Comparison of ENCODE assay signal across 8 cellular contexts in the genomic region with DNA sequence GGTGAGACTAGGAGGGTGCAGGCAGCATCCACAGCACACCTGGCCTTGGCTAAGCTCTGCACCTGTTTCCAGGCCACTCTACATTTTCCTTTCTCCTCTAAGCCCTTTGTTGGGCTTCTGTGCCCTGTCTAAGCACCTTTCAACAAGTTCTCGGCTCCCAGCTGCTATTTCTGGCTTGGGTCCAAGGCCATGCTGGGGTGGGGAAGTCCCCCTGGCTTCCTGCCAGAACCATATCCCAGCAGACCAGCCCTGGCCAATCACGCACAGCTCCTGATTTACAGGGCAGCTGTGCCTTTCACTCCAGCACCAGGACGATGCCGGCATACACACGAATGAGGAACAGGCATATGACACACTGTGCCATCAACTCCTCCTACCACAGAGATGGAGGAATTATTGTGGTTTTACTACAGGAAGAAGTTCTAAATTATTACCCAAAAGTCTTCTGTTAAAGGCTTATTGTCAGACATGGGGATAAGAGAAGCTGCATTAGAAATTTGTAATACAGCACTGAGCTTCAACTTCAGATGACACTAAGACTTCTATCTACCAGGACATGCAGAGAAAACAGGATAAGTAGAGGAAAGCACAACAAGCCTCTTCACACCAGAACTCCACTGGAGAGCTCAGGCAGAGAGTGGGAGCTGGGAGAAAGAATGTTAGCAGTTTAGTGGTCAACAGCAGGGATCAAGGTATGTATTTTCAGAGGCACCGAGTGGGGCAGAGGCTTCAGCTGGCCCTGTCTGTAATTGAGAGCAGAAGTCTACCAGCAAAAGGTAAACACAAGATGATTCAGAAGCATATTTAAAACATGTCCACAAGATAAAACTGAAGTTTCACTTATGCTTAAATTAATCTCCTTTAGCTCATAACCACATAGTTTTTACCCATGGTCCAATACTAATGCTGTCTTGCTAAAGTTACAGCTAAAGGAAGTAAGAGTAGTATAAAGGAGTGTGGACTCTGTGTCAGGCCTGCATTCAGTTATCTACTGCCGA. TPM values are rescaled to one million over a fixed set of nuclear protein-coding genes. Genes with fewer than 3 reads are reported as not detected.
DNase-seq lines count a peak whose midpoint lies in the region; ATAC-seq, FAIRE-seq and TF ChIP-seq lines count a peak whose summit lies in the region.

No MANE protein-coding gene starts in this region.

- DNase-seq in Caki2 (ENCODE audit: low read depth) (peak; percentile 92), HCEC 1CT (peak; percentile 20), NCI-H1694 (lab: John Stamatoyannopoulos, UW) (peak; percentile 100), T-helper 9 cell (peak; percentile 79), astrocyte of the spinal cord (ENCODE audit: low read depth, low spot score) (peak; percentile 84), WTC11 (ENCODE audit: low spot score) (no peak)
- peak; percentile 57 to 64 for DNase-seq in stimulated activated CD4-positive, alpha-beta T cell treated with anti-CD3 and anti-CD28 coated beads, Interleukin-15, amount 100 ng/mL, for 48 hours (ENCODE audit: low read depth in 2 of 2)

- peak; percentile 76 for FAIRE-seq in islet of Langerhans (lab: Jason Lieb, UNC)

- no peaks in the 10 kb centered on the region for H3K9me3 Mint-ChIP-seq in WTC11

- H3K4me3 Mint-ChIP-seq in WTC11: no peak overlapping the region

- no peaks in the 10 kb centered on the region for H3K4me1 Mint-ChIP-seq in WTC11

- in situ Hi-C loops in Caki2 (cut with HindIII; ENCODE audit: low pct_unique_long_range_greater_than_20kb, low sequenced_read_pairs) (no loop called here), astrocyte of the spinal cord (cut with HindIII; ENCODE audit: low sequenced_read_pairs) (no loop called here)

- TF ChIP-seq CTCF in astrocyte of the spinal cord (IDR thresholded peaks at IDR 0.05; ENCODE audit: low read depth, low read length) (no peak), WTC11 (IDR thresholded peaks at IDR 0.05) (no peak)

- peaks cover 71% of the 10 kb centered on the region for H3K36me3 Mint-ChIP-seq in WTC11

- H3K27ac Mint-ChIP-seq in WTC11: no peak overlapping the region; the same call in 1 of the 2 replicates

- H3K4me3 ChIP-seq in astrocyte of the spinal cord (ENCODE audit: low read depth, low read length): no peak overlapping the region

- POLR2A ChIA-PET in WTC11 (lab: Charles Lee): no interaction called here

- H3K27me3 Mint-ChIP-seq in WTC11 (ENCODE audit: low read depth): no peaks in the 10 kb centered on the region

- no peak for ATAC-seq in WTC11

- CTCF ChIA-PET in WTC11 (lab: Charles Lee): interaction anchor here (1.0 to 2.4 kb wide), 4 partner anchors 29 to 187 kb away, joined by 3 to 14 read pairs (median 6); a partner anchor contains a TSS

TF ChIP-seq in WTC11, 78 proteins besides CTCF, POLR2A, EP300 and RAD21:
- TF ChIP-seq EMX1 (CRISPR knock-in tag; IDR thresholded peaks at IDR 0.05) (no peak), SMAD4 (CRISPR knock-in tag; IDR thresholded peaks at IDR 0.05) (no peak), JAZF1 (CRISPR knock-in tag; IDR thresholded peaks at IDR 0.05) (no peak), ZNF121 (CRISPR knock-in tag; IDR thresholded peaks at IDR 0.05) (no peak), FOXJ3 (CRISPR knock-in tag; IDR thresholded peaks at IDR 0.05; ENCODE audit: borderline replicate concordance) (no peak), HMGA2 (CRISPR knock-in tag; IDR thresholded peaks at IDR 0.05) (no peak), ESRRA (CRISPR knock-in tag; IDR thresholded peaks at IDR 0.05; ENCODE audit: borderline replicate concordance) (no peak), RELA (CRISPR knock-in tag; IDR thresholded peaks at IDR 0.05; ENCODE audit: borderline replicate concordance) (no peak)
- TF ChIP-seq, protein P1, sequence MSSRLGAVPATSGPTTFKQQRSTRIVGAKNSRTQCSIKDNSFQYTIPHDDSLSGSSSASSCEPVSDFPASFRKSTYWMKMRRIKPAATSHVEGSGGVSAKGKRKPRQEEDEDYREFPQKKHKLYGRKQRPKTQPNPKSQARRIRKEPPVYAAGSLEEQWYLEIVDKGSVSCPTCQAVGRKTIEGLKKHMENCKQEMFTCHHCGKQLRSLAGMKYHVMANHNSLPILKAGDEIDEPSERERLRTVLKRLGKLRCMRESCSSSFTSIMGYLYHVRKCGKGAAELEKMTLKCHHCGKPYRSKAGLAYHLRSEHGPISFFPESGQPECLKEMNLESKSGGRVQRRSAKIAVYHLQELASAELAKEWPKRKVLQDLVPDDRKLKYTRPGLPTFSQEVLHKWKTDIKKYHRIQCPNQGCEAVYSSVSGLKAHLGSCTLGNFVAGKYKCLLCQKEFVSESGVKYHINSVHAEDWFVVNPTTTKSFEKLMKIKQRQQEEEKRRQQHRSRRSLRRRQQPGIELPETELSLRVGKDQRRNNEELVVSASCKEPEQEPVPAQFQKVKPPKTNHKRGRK (CRISPR knock-in tag; IDR thresholded peaks at IDR 0.05; ENCODE audit: borderline replicate concordance): no peak
- TF ChIP-seq, protein P2, sequence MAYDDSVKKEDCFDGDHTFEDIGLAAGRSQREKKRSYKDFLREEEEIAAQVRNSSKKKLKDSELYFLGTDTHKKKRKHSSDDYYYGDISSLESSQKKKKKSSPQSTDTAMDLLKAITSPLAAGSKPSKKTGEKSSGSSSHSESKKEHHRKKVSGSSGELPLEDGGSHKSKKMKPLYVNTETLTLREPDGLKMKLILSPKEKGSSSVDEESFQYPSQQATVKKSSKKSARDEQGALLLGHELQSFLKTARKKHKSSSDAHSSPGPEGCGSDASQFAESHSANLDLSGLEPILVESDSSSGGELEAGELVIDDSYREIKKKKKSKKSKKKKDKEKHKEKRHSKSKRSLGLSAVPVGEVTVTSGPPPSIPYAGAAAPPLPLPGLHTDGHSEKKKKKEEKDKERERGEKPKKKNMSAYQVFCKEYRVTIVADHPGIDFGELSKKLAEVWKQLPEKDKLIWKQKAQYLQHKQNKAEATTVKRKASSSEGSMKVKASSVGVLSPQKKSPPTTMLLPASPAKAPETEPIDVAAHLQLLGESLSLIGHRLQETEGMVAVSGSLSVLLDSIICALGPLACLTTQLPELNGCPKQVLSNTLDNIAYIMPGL (CRISPR knock-in tag; IDR thresholded peaks at IDR 0.05): no peak
- TF ChIP-seq, protein P3, sequence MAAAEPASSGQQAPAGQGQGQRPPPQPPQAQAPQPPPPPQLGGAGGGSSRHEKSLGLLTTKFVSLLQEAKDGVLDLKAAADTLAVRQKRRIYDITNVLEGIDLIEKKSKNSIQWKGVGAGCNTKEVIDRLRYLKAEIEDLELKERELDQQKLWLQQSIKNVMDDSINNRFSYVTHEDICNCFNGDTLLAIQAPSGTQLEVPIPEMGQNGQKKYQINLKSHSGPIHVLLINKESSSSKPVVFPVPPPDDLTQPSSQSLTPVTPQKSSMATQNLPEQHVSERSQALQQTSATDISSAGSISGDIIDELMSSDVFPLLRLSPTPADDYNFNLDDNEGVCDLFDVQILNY (CRISPR knock-in tag; IDR thresholded peaks at IDR 0.05): no peak
- TF ChIP-seq, protein P4, sequence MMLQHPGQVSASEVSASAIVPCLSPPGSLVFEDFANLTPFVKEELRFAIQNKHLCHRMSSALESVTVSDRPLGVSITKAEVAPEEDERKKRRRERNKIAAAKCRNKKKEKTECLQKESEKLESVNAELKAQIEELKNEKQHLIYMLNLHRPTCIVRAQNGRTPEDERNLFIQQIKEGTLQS (CRISPR knock-in tag; conservative IDR thresholded peaks at IDR 0.05): no peak
- TF ChIP-seq, protein P5, sequence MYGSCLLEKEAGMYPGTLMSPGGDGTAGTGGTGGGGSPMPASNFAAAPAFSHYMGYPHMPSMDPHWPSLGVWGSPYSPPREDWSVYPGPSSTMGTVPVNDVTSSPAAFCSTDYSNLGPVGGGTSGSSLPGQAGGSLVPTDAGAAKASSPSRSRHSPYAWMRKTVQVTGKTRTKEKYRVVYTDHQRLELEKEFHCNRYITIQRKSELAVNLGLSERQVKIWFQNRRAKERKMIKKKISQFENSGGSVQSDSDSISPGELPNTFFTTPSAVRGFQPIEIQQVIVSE (CRISPR knock-in tag; IDR thresholded peaks at IDR 0.05; ENCODE audit: borderline replicate concordance): no peak

RNA-seq across cellular contexts. Expression of a gene that starts 37.4 kb away (rescaled TPM):
- 16.3 and 21.7 TPM in 2 replicates for total RNA-seq in Caki2 (2014; rRNA removed; shearing (Covaris generic); ENCODE audit: low replicate concordance)
- total RNA-seq in WTC11 (2021): 26.3 to 31.4 TPM (median 27.3 TPM) in 3 replicates

RNA-seq across cellular contexts. Expression of a gene that starts 55.8 kb away (rescaled TPM):
- total RNA-seq in Caki2 (2014; rRNA removed; shearing (Covaris generic); ENCODE audit: low replicate concordance): 0.81 and 1.0 TPM in 2 replicates
- total RNA-seq in WTC11 (2021): 31.0 to 32.6 TPM (median 32.2 TPM) in 3 replicates

RNA-seq across cellular contexts. Expression of a gene that starts 57.2 kb away (rescaled TPM):
- 1.7 and 5.7 TPM in 2 replicates for total RNA-seq in Caki2 (2014; rRNA removed; shearing (Covaris generic); ENCODE audit: low replicate concordance)
- total RNA-seq in WTC11 (2021): 0.74 to 0.92 TPM (median 0.82 TPM) in 3 replicates

Comparison
In these comparisons a context has a peak if more than half of its experiments do, and no peak if none do; other contexts are left out.
1. RNA of a gene that starts 55.8 kb away (total RNA-seq): 31.0 to 32.6 TPM in WTC11; 0.81 to 1.0 TPM in Caki2; every median in the first group is over 10 times any median in the second.